21 cellular contexts compared by ENCODE assay signal in the genomic region with DNA sequence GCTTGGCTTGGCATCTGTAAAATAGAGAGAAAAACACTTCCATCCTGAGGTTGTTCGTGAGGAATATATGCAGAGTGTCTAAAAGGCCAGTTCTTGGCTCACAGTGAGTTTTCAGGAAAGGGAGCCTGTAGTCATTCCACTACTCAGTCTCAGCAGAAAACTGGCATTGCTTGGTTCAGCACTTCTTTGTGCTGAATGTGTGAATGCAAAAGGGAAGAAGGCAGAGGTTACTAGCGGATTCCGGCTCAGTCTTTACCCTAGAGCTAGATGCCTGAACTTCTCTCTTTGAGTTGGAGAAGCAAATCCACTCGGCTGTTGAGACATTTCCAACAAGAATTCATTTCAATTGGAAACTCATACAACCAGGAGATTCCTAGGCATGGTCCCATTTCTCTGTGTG. TPM values are rescaled to one million over a fixed set of nuclear protein-coding genes. Genes with fewer than 3 reads are reported as not detected.
DNase-seq lines count a peak whose midpoint lies in the region; ATAC-seq and FAIRE-seq lines count a peak whose summit lies in the region.
"Had no signal": no experiment of that assay in that cellular context is flagged by ENCODE, and none has a peak within 500 bp of the region (broad histone marks: within the 10 kb centered on the region; RNA-seq: fewer than 3 reads in every experiment).

No MANE protein-coding gene starts in this region.

- H3K4me1 Mint-ChIP-seq in dendritic cell treated with granulocyte-macrophage colony-stimulating factor and Interleukin-4, amounts not matched to agents 40 ng/mL and 50 ng/mL, for 4 days (ENCODE audit: low read depth), result peaks cover 24% of the 10 kb centered on the region

- H3K27me3 Mint-ChIP-seq in dendritic cell treated with granulocyte-macrophage colony-stimulating factor and Interleukin-4, amounts not matched to agents 40 ng/mL and 50 ng/mL, for 4 days, result no peaks in the 10 kb centered on the region
- H3K27me3 Mint-ChIP-seq: CD4-positive, alpha-beta T cell had no signal

- no peak overlapping the region for H3K4me3 ChIP-seq in small intestine (ENCODE audit: low read depth in 1 of 2, low read length in 2 of 2)
- H3K4me3 ChIP-seq: Peyer's patch had no signal

- H3K27ac ChIP-seq in layer of hippocampus (ENCODE audit: low read depth, low read length) (peak overlapping the region; percentile 31), small intestine (ENCODE audit: low read depth in 1 of 2, low read length in 1 of 2) (peak overlapping the region in 1 of 2 donors; percentile 23)

- H3K4me1 ChIP-seq in small intestine (ENCODE audit: control insufficient read depth in 2 of 2, insufficient read depth in 1 of 2, low read depth in 1 of 2, low read length in 1 of 2), result no peaks in the 10 kb centered on the region
- H3K4me1 ChIP-seq: Peyer's patch had no signal

- peaks cover 41% of the 10 kb centered on the region for H3K36me3 Mint-ChIP-seq in dendritic cell treated with granulocyte-macrophage colony-stimulating factor and Interleukin-4, amounts not matched to agents 40 ng/mL and 50 ng/mL, for 4 days (ENCODE audit: low read depth)

- H3K27me3 ChIP-seq in layer of hippocampus (ENCODE audit: control insufficient read depth, insufficient read depth, low read length) (no peaks in the 10 kb centered on the region), small intestine (ENCODE audit: control insufficient read depth in 2 of 2, insufficient read depth in 2 of 2, low read length in 2 of 2) (peaks cover 0 to 2% of the 10 kb centered on the region in 2 donors)
- H3K27me3 ChIP-seq: Peyer's patch had no signal

- no peaks in the 10 kb centered on the region for H3K36me3 ChIP-seq in small intestine (ENCODE audit: control insufficient read depth in 2 of 2, insufficient read depth in 2 of 2, low read length in 2 of 2)
- H3K36me3 ChIP-seq: Peyer's patch had no signal

- peak overlapping the region; percentile 67 for H3K27ac Mint-ChIP-seq in dendritic cell treated with granulocyte-macrophage colony-stimulating factor and Interleukin-4, amounts not matched to agents 40 ng/mL and 50 ng/mL, for 4 days
- H3K27ac Mint-ChIP-seq: CD4-positive, alpha-beta T cell; H9 had no signal

- H3K4me3 Mint-ChIP-seq in dendritic cell treated with granulocyte-macrophage colony-stimulating factor and Interleukin-4, amounts not matched to agents 40 ng/mL and 50 ng/mL, for 4 days, result no peak overlapping the region
- H3K4me3 Mint-ChIP-seq: CD4-positive, alpha-beta T cell; H9 had no signal

- 73 to 82% (median 78%) methylated on average over 4 of the region's 4 CpGs for WGBS in small intestine, 3 donors

- H3K9me3 ChIP-seq in small intestine (ENCODE audit: control insufficient read depth, low read depth), result peaks cover 2% of the 10 kb centered on the region
- H3K9me3 ChIP-seq: Peyer's patch had no signal

- DNase-seq in Ammon's horn (ENCODE audit: low spot score), result peak; percentile 55
- DNase-seq in sciatic nerve (ENCODE audit: low spot score), result no peak
- no peak for DNase-seq in small intestine
- no peak for DNase-seq in activated CD8-positive, alpha-beta memory T cell treated with anti-CD3 and anti-CD28 coated beads, Interleukin-2, amount 50 U/mL, for 4 hours
- DNase-seq in RKO (ENCODE audit: low spot score), result no peak
- no peak for DNase-seq in SK-N-DZ (ENCODE audit: low spot score)
- DNase-seq: Calu3; CD4-positive, alpha-beta T cell; DMS79 treated with DMSO at 0.1 percent for 48 hours; H9; Kasumi-1; NCI-H1930; NCI-H2171; NCI-H446 treated with DMSO at 0.1 percent for 48 hours; NCI-H748 treated with DMSO at 0.1 percent for 48 hours; Peyer's patch had no signal

- peak; percentile 57 for ATAC-seq in sciatic nerve

- H3K9me3 Mint-ChIP-seq in dendritic cell treated with granulocyte-macrophage colony-stimulating factor and Interleukin-4, amounts not matched to agents 40 ng/mL and 50 ng/mL, for 4 days, result peaks cover 11% of the 10 kb centered on the region
- H3K9me3 Mint-ChIP-seq: CD4-positive, alpha-beta T cell had no signal

- intact Hi-C loops in dendritic cell treated with granulocyte-macrophage colony-stimulating factor and Interleukin-4, amounts not matched to agents 40 ng/mL and 50 ng/mL, for 4 days (cut with micrococcal nuclease), result loop anchor here (5.0 kb wide), 1 partner anchor 37 kb away; no protein-coding TSS in a partner anchor
- intact Hi-C loops in sciatic nerve (cut with DNase I), result no loop called here

- FAIRE-seq in small intestine (lab: Jason Lieb, UNC), result no peak
- FAIRE-seq: A204.1, G401.6, GM12891 had no signal

RNA-seq across cellular contexts. Expression of gene FRMD4B, which starts 23.1 kb away (rescaled TPM):
- total RNA-seq in sciatic nerve, result 48.6 TPM
- 1 to 10 TPM; 5.6 to 9.7 (median 7.1) TPM for polyA plus RNA-seq in small intestine
- 30.9 and 32.3 TPM in 2 replicates for polyA plus RNA-seq in SK-N-DZ (2014; cell fraction: cytosol; rRNA removed)
- 29.1 and 29.7 TPM in 2 replicates for polyA plus RNA-seq in SK-N-DZ (2014; cell fraction: nucleus; rRNA removed)
